Comparison of ENCODE assay signal across 21 cellular contexts in genomic region chr7:151119902-151120301, GRCh38.
A peak's percentile ranks its signal among the peaks of the same experiment; 100 is the strongest.
DNase-seq lines count a peak whose midpoint lies in the region; ATAC-seq and TF ChIP-seq lines count a peak whose summit lies in the region.
"Had no signal": no experiment of that assay in that cellular context is flagged by ENCODE, and none has a peak within 500 bp of the region (broad histone marks: within the 10 kb centered on the region; RNA-seq: fewer than 3 reads in every experiment).

No MANE protein-coding gene starts in this region.

- intact Hi-C loops in posterior cingulate gyrus (cut with DNase I): loop anchor here (5.0 to 10.0 kb wide), 3 partner anchors 38 to 185 kb away; partner anchors contain the start of genes FASTK, SMARCD3 and TMUB1

- DNase-seq in NCI-H2227 (lab: John Stamatoyannopoulos, UW; ENCODE audit: unreplicated experiment) (peak; percentile 60), anterior cingulate cortex (lab: John Stamatoyannopoulos, UW) (peak in 38 of 58 donors; percentile 14 to 84 (median 52)), posterior cingulate gyrus (peak in 8 of 10 donors; percentile 71 to 97 (median 85)), NCI-H2171 (lab: John Stamatoyannopoulos, UW) (no peak), SW480 (ENCODE audit: low spot score) (no peak), LoVo (ENCODE audit: low spot score) (no peak)
- DNase-seq: DMS53, GDM1, GOT3, HCEC 1CT, Karpas-422, NCI-H1417 treated with DMSO at 0.1 percent for 48 hours, NCI-H187, NCI-H345, NCI-H524, NCI-H82, Peyer's patch, SJCRH30 had no signal

- no peaks in the 10 kb centered on the region for H3K27me3 ChIP-seq in layer of hippocampus (ENCODE audit: control insufficient read depth, insufficient read depth, low read length)
- H3K27me3 ChIP-seq: Peyer's patch, SJCRH30 had no signal

- peak overlapping the region; percentile 18 for H3K27ac ChIP-seq in layer of hippocampus (ENCODE audit: low read depth, low read length)
- H3K27ac ChIP-seq: A549, Peyer's patch, SJCRH30 had no signal

- ATAC-seq in SK-N-SH treated with all-trans-retinoic acid at 6 μM for 48 hours: no peak
- ATAC-seq: A549 had no signal

TF ChIP-seq in SK-N-SH treated with all-trans-retinoic acid at 6 μM for 48 hours, 23 proteins besides CTCF, POLR2A, EP300 and RAD21:
- TF ChIP-seq OSR1 (CRISPR knock-in tag; IDR thresholded peaks at IDR 0.05) (no peak), RARB (CRISPR knock-in tag; IDR thresholded peaks at IDR 0.05) (no peak), TOX (CRISPR knock-in tag; IDR thresholded peaks at IDR 0.05; ENCODE audit: borderline replicate concordance) (no peak)
TF ChIP-seq in SK-N-SH treated with all-trans-retinoic acid at 6 μM for 48 hours: peak in this region for 0.

Comparison
In these comparisons a context has a peak if more than half of its experiments do, and no peak if none do; other contexts are left out.
1. DNase-seq: peak in NCI-H2227 (single experiment), anterior cingulate cortex (38 of 58) and posterior cingulate gyrus (8 of 10); none in NCI-H2171 (single experiment), SW480 (single experiment) and LoVo (single experiment).